ENCODE assay signal across 8 cellular contexts in the genomic region with DNA sequence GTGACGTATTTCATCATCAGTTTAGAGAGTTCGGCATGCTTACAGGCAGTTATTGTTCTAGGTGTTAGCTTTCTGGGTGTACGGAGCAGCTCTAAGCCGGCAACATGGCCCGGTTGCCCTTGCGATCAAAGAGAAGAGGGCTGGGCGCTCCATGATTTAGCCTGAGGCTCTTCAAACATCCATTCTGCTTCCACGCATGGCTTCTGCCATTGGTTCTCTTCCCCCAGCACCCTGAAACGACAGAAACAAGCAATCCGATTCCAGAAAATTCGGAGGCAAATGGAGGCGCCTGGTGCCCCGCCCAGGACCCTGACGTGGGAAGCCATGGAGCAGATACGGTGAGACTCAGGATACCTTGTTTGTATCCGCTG. TPM values are rescaled to one million over a fixed set of nuclear protein-coding genes. Genes with fewer than 3 reads are reported as not detected.
DNase-seq lines count a peak whose midpoint lies in the region; ATAC-seq and TF ChIP-seq lines count a peak whose summit lies in the region.

No MANE protein-coding gene starts in this region.

- H3K27ac Mint-ChIP-seq in endothelial cell (ENCODE audit: unreplicated experiment) = peak overlapping the region; percentile 94
- peak overlapping the region; percentile 95 to 98 for H3K27ac Mint-ChIP-seq in stimulated activated naive CD8-positive, alpha-beta T cell treated with anti-CD3 and anti-CD28 coated beads, Interleukin-15, amount 100 ng/mL, for 72 hours

- peak overlapping the region; percentile 92 for H3K4me3 ChIP-seq in MG63
- H3K4me3 ChIP-seq in muscle layer of colon (ENCODE audit: low read depth in 1 of 2, low read length in 2 of 2) = peak overlapping the region; percentile 67 to 85

- peaks cover 5% of the 10 kb centered on the region for H3K36me3 Mint-ChIP-seq in endothelial cell (ENCODE audit: low read depth, unreplicated experiment)

- DNase-seq in CD1c-positive myeloid dendritic cell (ENCODE audit: extremely low spot score) (peak; percentile 56), MG63 (peak; percentile 36), endothelial cell (ENCODE audit: low spot score) (peak; percentile 42)
- DNase-seq in activated CD4-positive, alpha-beta T cell treated with anti-CD3 and anti-CD28 coated beads, Interleukin-2, amount 50 U/mL, for 1 hour = peak; percentile 39
- peak in 1 of 2 donors; percentile 42 for DNase-seq in stimulated activated naive CD8-positive, alpha-beta T cell treated with anti-CD3 and anti-CD28 coated beads, Interleukin-15, amount 100 ng/mL, for 72 hours

- no peaks in the 10 kb centered on the region for H3K9me3 Mint-ChIP-seq in endothelial cell (ENCODE audit: unreplicated experiment)
- H3K9me3 Mint-ChIP-seq in stimulated activated naive CD8-positive, alpha-beta T cell treated with anti-CD3 and anti-CD28 coated beads, Interleukin-15, amount 100 ng/mL, for 72 hours = no peaks in the 10 kb centered on the region

- TF ChIP-seq CTCF in endothelial cell (IDR thresholded peaks at IDR 0.05; ENCODE audit: unreplicated experiment) = no peak

- peak overlapping the region; percentile 83 for H3K9ac ChIP-seq in muscle layer of colon (ENCODE audit: low read length)

- H3K27me3 ChIP-seq in MG63 = no peaks in the 10 kb centered on the region
- H3K27me3 ChIP-seq in muscle layer of colon (ENCODE audit: control insufficient read depth in 1 of 2, insufficient read depth in 2 of 2, low read length in 2 of 2) = no peaks in the 10 kb centered on the region

- H3K4me1 Mint-ChIP-seq in endothelial cell (ENCODE audit: unreplicated experiment) = peaks cover 49% of the 10 kb centered on the region
- peaks cover 53% of the 10 kb centered on the region for H3K4me1 Mint-ChIP-seq in stimulated activated naive CD8-positive, alpha-beta T cell treated with anti-CD3 and anti-CD28 coated beads, Interleukin-15, amount 100 ng/mL, for 72 hours

- peak overlapping the region; percentile 96 for H3K4me3 Mint-ChIP-seq in endothelial cell (ENCODE audit: unreplicated experiment)
- peak overlapping the region; percentile 95 to 99 for H3K4me3 Mint-ChIP-seq in stimulated activated naive CD8-positive, alpha-beta T cell treated with anti-CD3 and anti-CD28 coated beads, Interleukin-15, amount 100 ng/mL, for 72 hours

- H3K36me3 ChIP-seq in MG63 = peaks cover 29% of the 10 kb centered on the region
- H3K36me3 ChIP-seq in muscle layer of colon (ENCODE audit: insufficient read depth, low read length) = peaks cover 23% of the 10 kb centered on the region

- H3K9me3 ChIP-seq in MG63 = no peaks in the 10 kb centered on the region
- no peaks in the 10 kb centered on the region for H3K9me3 ChIP-seq in muscle layer of colon (ENCODE audit: low read length)

- ATAC-seq in GM19467 (IDR thresholded peaks at IDR 0.05; ENCODE audit: unreplicated experiment) (peak; percentile 16), HG03521 (IDR thresholded peaks at IDR 0.05; ENCODE audit: unreplicated experiment) (no peak)
- peak; percentile 41 for ATAC-seq in stimulated activated naive CD8-positive, alpha-beta T cell treated with anti-CD3 and anti-CD28 coated beads, Interleukin-15, amount 100 ng/mL, for 72 hours

- H3K4me1 ChIP-seq in muscle layer of colon (ENCODE audit: insufficient read depth, low read length) = peaks cover 44% of the 10 kb centered on the region

- H3K27ac ChIP-seq in muscle layer of colon (ENCODE audit: low read depth, low read length) = peak overlapping the region; percentile 94

- H3K27me3 Mint-ChIP-seq in endothelial cell (ENCODE audit: unreplicated experiment) = peaks cover 12% of the 10 kb centered on the region
- H3K27me3 Mint-ChIP-seq in stimulated activated naive CD8-positive, alpha-beta T cell treated with anti-CD3 and anti-CD28 coated beads, Interleukin-15, amount 100 ng/mL, for 72 hours = no peaks in the 10 kb centered on the region

RNA-seq across cellular contexts. Expression of a gene that starts 0.6 kb away (rescaled TPM):
- 83.1 and 134 TPM in 2 replicates for total RNA-seq in MG63 (2014; rRNA removed; shearing (Covaris generic); ENCODE audit: low replicate concordance)
- total RNA-seq in endothelial cell (ENCODE audit: unreplicated experiment) = 69.0 TPM

RNA-seq across cellular contexts. Expression of a gene that starts 16.7 kb away (rescaled TPM):
- total RNA-seq in MG63 (2014; rRNA removed; shearing (Covaris generic); ENCODE audit: low replicate concordance) = 0.07 TPM in 1 of 2 replicates, not detected in the other
- not detected for total RNA-seq in endothelial cell (ENCODE audit: unreplicated experiment)

RNA-seq across cellular contexts. Expression of a gene that starts 32.0 kb away (rescaled TPM):
- total RNA-seq in MG63 (2014; rRNA removed; shearing (Covaris generic); ENCODE audit: low replicate concordance) = 0.86 and 6.4 TPM in 2 replicates
- 7.7 TPM for total RNA-seq in endothelial cell (ENCODE audit: unreplicated experiment)

RNA-seq across cellular contexts. Expression of a gene that starts 32.3 kb away (rescaled TPM):
- total RNA-seq in MG63 (2014; rRNA removed; shearing (Covaris generic); ENCODE audit: low replicate concordance) = 48.7 and 158 TPM in 2 replicates
- total RNA-seq in endothelial cell (ENCODE audit: unreplicated experiment) = 19.8 TPM
